ENCODE assay signal across 20 cellular contexts in the genomic region with DNA sequence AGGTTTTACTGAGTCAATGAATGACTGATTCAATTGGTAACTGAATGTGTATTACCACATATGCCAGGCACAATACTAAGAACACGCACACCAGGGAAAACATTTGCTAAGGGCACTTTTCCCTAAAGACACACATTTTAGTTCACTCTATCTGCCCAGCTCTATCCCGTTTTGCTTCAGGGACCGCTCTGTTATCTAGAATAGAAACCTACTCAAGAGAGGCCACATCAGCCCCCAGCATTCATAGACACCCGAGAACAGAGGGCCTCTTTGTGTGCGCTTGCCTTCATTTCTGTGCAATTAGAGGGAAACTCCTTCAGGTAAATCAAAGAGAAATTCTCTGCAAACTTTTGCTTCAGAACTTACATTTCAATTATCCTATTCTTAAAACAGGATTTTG.
"Had no signal": no experiment of that assay in that cellular context is flagged by ENCODE, and none has a peak within 500 bp of the region (broad histone marks: within the 10 kb centered on the region; RNA-seq: fewer than 3 reads in every experiment).

No MANE protein-coding gene starts in this region.

- H3K36me3 Mint-ChIP-seq: activated naive CD4-positive, alpha-beta T cell treated with anti-CD3 and anti-CD28 coated beads, Interleukin-2, amount 50 U/mL, for 24 hours; natural killer cell treated with Interleukin-12 subunit alpha and Interleukin-12 subunit beta and Interleukin-15 and Interleukin-18, amount 100 ng/mL, for 72 hours had no signal

- DNase-seq: activated CD4-positive, alpha-beta T cell treated with anti-CD3 and anti-CD28 coated beads for 1 hour; activated CD4-positive, alpha-beta T cell treated with anti-CD3 and anti-CD28 coated beads, Interleukin-2, amount 50 U/mL, for 1 hour; activated CD8-positive, alpha-beta T cell treated with anti-CD3 and anti-CD28 coated beads, Interleukin-2, amount 10 ng/mL, durations not matched to agents 7 days and 5 days; activated gamma-delta T cell treated with Interleukin-2 at 50 U/mL for 16 hours; activated T-cell treated with anti-CD3 and anti-CD28 coated beads, Interleukin-2, amount 50 U/mL, for 1 hour; anterior cingulate cortex; body of pancreas; effector CD4-positive, alpha-beta T cell; erythroblast; foreskin fibroblast; left ventricle myocardium superior; posterior cingulate gyrus; sigmoid colon; stimulated activated CD4-positive, alpha-beta T cell treated with anti-CD3 and anti-CD28 coated beads, Interleukin-15, amount 100 ng/mL, for 24 hours; stimulated activated CD8-positive, alpha-beta memory T cell treated with anti-CD3 and anti-CD28 coated beads, Interleukin-4, amount 100 ng/mL, for 48 hours; stimulated activated naive CD4-positive, alpha-beta T cell; T-helper 9 cell had no signal

- H3K36me3 ChIP-seq: sigmoid colon had no signal

- H3K27ac ChIP-seq: body of pancreas, sigmoid colon had no signal

- H3K27me3 ChIP-seq: body of pancreas, sigmoid colon had no signal

- H3K27ac Mint-ChIP-seq: activated CD8-positive, alpha-beta T cell treated with anti-CD3 and anti-CD28 coated beads, Interleukin-2, amount 10 ng/mL, durations not matched to agents 7 days and 5 days; activated naive CD4-positive, alpha-beta T cell treated with anti-CD3 and anti-CD28 coated beads, Interleukin-2, amount 50 U/mL, for 24 hours had no signal

- H3K9me3 Mint-ChIP-seq: activated naive CD4-positive, alpha-beta T cell treated with anti-CD3 and anti-CD28 coated beads, Interleukin-2, amount 50 U/mL, for 24 hours; natural killer cell treated with Interleukin-12 subunit alpha and Interleukin-12 subunit beta and Interleukin-15 and Interleukin-18, amount 100 ng/mL, for 72 hours had no signal

- H3K4me3 Mint-ChIP-seq: activated CD8-positive, alpha-beta T cell treated with anti-CD3 and anti-CD28 coated beads, Interleukin-2, amount 10 ng/mL, durations not matched to agents 7 days and 5 days; activated naive CD4-positive, alpha-beta T cell treated with anti-CD3 and anti-CD28 coated beads, Interleukin-2, amount 50 U/mL, for 24 hours; natural killer cell treated with Interleukin-12 subunit alpha and Interleukin-12 subunit beta and Interleukin-15 and Interleukin-18, amount 100 ng/mL, for 72 hours had no signal

- H3K4me1 ChIP-seq: body of pancreas, sigmoid colon had no signal

- H3K4me3 ChIP-seq: body of pancreas, sigmoid colon, smooth muscle cell had no signal

- H3K4me2 ChIP-seq: smooth muscle cell had no signal

- H3K9me3 ChIP-seq: body of pancreas, sigmoid colon had no signal

- H3K27me3 Mint-ChIP-seq: activated naive CD4-positive, alpha-beta T cell treated with anti-CD3 and anti-CD28 coated beads, Interleukin-2, amount 50 U/mL, for 24 hours; natural killer cell treated with Interleukin-12 subunit alpha and Interleukin-12 subunit beta and Interleukin-15 and Interleukin-18, amount 100 ng/mL, for 72 hours had no signal
